8 cellular contexts compared by ENCODE assay signal in genomic region chr2:210577263-210578071, GRCh38. TPM values are rescaled to one million over a fixed set of nuclear protein-coding genes. Genes with fewer than 3 reads are reported as not detected.
DNase-seq lines count a peak whose midpoint lies in the region; ATAC-seq, FAIRE-seq and TF ChIP-seq lines count a peak whose summit lies in the region.

No MANE protein-coding gene starts in this region.

- no peaks in the 10 kb centered on the region for H3K36me3 ChIP-seq in H1 (ENCODE audit: control insufficient read depth in 2 of 4, insufficient read depth in 4 of 4, low read length in 3 of 4)
- no peaks in the 10 kb centered on the region for H3K36me3 ChIP-seq in neural cell (ENCODE audit: insufficient read depth, low read length)

- H2BK20ac ChIP-seq in H1 (ENCODE audit: low read length), result no peak overlapping the region

- H3K9me3 ChIP-seq in H1 (ENCODE audit: insufficient read depth in 2 of 2, low read depth in 1 of 2, low read length in 1 of 2) (no peaks in the 10 kb centered on the region), neural cell (ENCODE audit: low read length) (no peaks in the 10 kb centered on the region)

- H4K5ac ChIP-seq in H1 (ENCODE audit: insufficient read length, low read depth, low read length), result no peak overlapping the region

- no peaks in the 10 kb centered on the region for H3K4me1 Mint-ChIP-seq in activated T-cell treated with anti-CD3 and anti-CD28 coated beads, Interleukin-2, amount 50 U/mL, for 72 hours (ENCODE audit: low read depth)

- H4K8ac ChIP-seq in H1 (ENCODE audit: extremely low read depth, insufficient read depth, low read length), result no peak overlapping the region

- no peaks in the 10 kb centered on the region for H3K23me2 ChIP-seq in H1 (ENCODE audit: low read depth, low read length)

- H3K18ac ChIP-seq in H1 (ENCODE audit: extremely low read depth, low read length), result no peak overlapping the region; the same call in 1 of the 2 replicates

- POLR2A ChIA-PET in H1 (lab: Charles Lee; ENCODE audit: partially characterized antibody), result no interaction called here

- H3K4me3 ChIP-seq in H1 (ENCODE audit: extremely low read depth in 1 of 4, insufficient read depth in 2 of 4, low read depth in 3 of 4, low read length in 4 of 4), result no peak overlapping the region
- H3K4me3 ChIP-seq in neural cell (ENCODE audit: low read length), result no peak overlapping the region

- no peak for TF ChIP-seq POLR2A in H1 (IDR thresholded peaks at IDR 0.05; ENCODE audit: control extremely low read depth in 1 of 2, low read depth in 2 of 2, low read length in 2 of 2)

- H4K20me1 ChIP-seq in H1 (replicated peaks in 1 of 2; ENCODE audit: control insufficient read depth in 1 of 2, insufficient read depth in 2 of 2, low read length in 2 of 2), result no peaks in the 10 kb centered on the region
- H4K20me1 ChIP-seq in neural cell (ENCODE audit: insufficient read depth), result no peaks in the 10 kb centered on the region

- H3K79me2 ChIP-seq in H1 (ENCODE audit: control insufficient read depth in 1 of 2, insufficient read depth in 2 of 2, low read length in 2 of 2), result no peaks in the 10 kb centered on the region
- no peaks in the 10 kb centered on the region for H3K79me2 ChIP-seq in neural cell (replicated peaks; ENCODE audit: insufficient read depth, low read length)

- H3K27me3 ChIP-seq in H1 (replicated peaks in 1 of 4; ENCODE audit: control insufficient read depth in 3 of 4, extremely low read depth in 1 of 4, insufficient read depth in 3 of 4, low read length in 3 of 4) (no peaks in the 10 kb centered on the region), neural cell (ENCODE audit: insufficient read depth, low read depth, low read length) (no peaks in the 10 kb centered on the region)

- H3K4ac ChIP-seq in H1 (replicated peaks; ENCODE audit: insufficient read length, low read depth, low read length), result no peak overlapping the region

- DNase-seq in activated T-cell treated with anti-CD3 and anti-CD28 coated beads, Interleukin-2, amount 50 U/mL, for 72 hours, result peak in 1 of 2 donors; percentile 3
- no peak for DNase-seq in activated T-cell treated with anti-CD3 and anti-CD28 coated beads, Interleukin-2, amount 50 U/mL, for 48 hours
- peak; percentile 83 for DNase-seq in OCI-M1 (lab: John Stamatoyannopoulos, UW)
- DNase-seq in H1 (ENCODE audit: low read depth in 1 of 2, low spot score in 2 of 2), result no peak
- no peak for DNase-seq in NK-92 treated with Interleukin-12 subunit alpha and Interleukin-12 subunit beta, amount 100 ng/mL, for 24 hours (lab: John Stamatoyannopoulos, UW)

- H2BK15ac ChIP-seq in H1 (ENCODE audit: low read length), result no peak overlapping the region

- CTCF ChIA-PET in H1 (lab: Charles Lee; ENCODE audit: partially characterized antibody), result interaction anchor here (0.6 to 1.9 kb wide), 5 partner anchors 14 to 105 kb away, joined by 3 to 8 read pairs (median 3); no protein-coding TSS in a partner anchor

- no peak overlapping the region for H4K91ac ChIP-seq in H1 (replicated peaks; ENCODE audit: insufficient read length, low read length)

- no peak overlapping the region for H2BK5ac ChIP-seq in H1 (ENCODE audit: low read depth, low read length)

- H3K4me2 ChIP-seq in H1 (ENCODE audit: insufficient read depth in 1 of 2, low read depth in 2 of 2, low read length in 2 of 2), result no peak overlapping the region
- no peak overlapping the region for H3K4me2 ChIP-seq in neural cell (ENCODE audit: low read length)

- H3K9ac ChIP-seq in H1 (replicated peaks in 1 of 4; ENCODE audit: extremely low read depth in 1 of 4, low read depth in 3 of 4, low read length in 3 of 4), result no peak overlapping the region
- H3K9ac ChIP-seq in neural cell (ENCODE audit: low read length), result no peak overlapping the region

- no peak overlapping the region for H3K14ac ChIP-seq in H1 (ENCODE audit: insufficient read length)

- H3K9me3 Mint-ChIP-seq in activated T-cell treated with anti-CD3 and anti-CD28 coated beads, Interleukin-2, amount 50 U/mL, for 72 hours, result no peaks in the 10 kb centered on the region

- no peak overlapping the region for H3K56ac ChIP-seq in H1 (replicated peaks; ENCODE audit: insufficient read length, low read depth, low read length)

- FAIRE-seq in H1 (lab: Jason Lieb, UNC), result peak; percentile 87

- H3K27me3 Mint-ChIP-seq in activated T-cell treated with anti-CD3 and anti-CD28 coated beads, Interleukin-2, amount 50 U/mL, for 72 hours (ENCODE audit: low read depth), result no peaks in the 10 kb centered on the region

- TF ChIP-seq EP300 in H1 (IDR thresholded peaks at IDR 0.05; ENCODE audit: borderline replicate concordance in 1 of 2, low read depth in 2 of 2, low read length in 2 of 2), result no peak
- TF ChIP-seq EP300 in neural cell (conservative IDR thresholded peaks at IDR 0.05; ENCODE audit: poor library complexity, severe bottlenecking), result no peak

- no peak overlapping the region for H2AK5ac ChIP-seq in H1 (ENCODE audit: low read depth, low read length)

- no peak overlapping the region for H2BK12ac ChIP-seq in H1 (ENCODE audit: low read depth, low read length)

- no peaks in the 10 kb centered on the region for H3K9me2 ChIP-seq in neural cell (ENCODE audit: insufficient read depth, low read length)

- 67% methylated on average over 2 of the region's 2 CpGs; no CpG with 5 or more reads in 1 of the 2 experiments for WGBS in H1 (ENCODE audit: extremely low coverage in 1 of 2, insufficient coverage in 1 of 2, insufficient read length in 1 of 2, insufficient replicate concordance in 2 of 2, low coverage in 1 of 2, low lambda C conversion rate in 2 of 2, missing lambda C conversion rate in 1 of 2), 2 experiments

- peak overlapping the region; percentile 52; the same call in 1 of the 2 replicates for H3K27ac ChIP-seq in H1 (ENCODE audit: low read depth, low read length)
- H3K27ac ChIP-seq in neural cell (ENCODE audit: low read length), result no peak overlapping the region

- no peaks in the 10 kb centered on the region for H3K4me1 ChIP-seq in H1 (replicated peaks in 1 of 4; ENCODE audit: control insufficient read depth in 3 of 4, insufficient read depth in 4 of 4, low read length in 3 of 4)

- H2AFZ ChIP-seq in H1 (ENCODE audit: low read length), result peak overlapping the region; percentile 100
- no peak overlapping the region for H2AFZ ChIP-seq in neural cell (ENCODE audit: low read depth, low read length)

- no peak overlapping the region for H3K27ac Mint-ChIP-seq in activated T-cell treated with anti-CD3 and anti-CD28 coated beads, Interleukin-2, amount 50 U/mL, for 72 hours

- H3F3A ChIP-seq in neural cell (ENCODE audit: insufficient read depth, low read length, poor library complexity, severe bottlenecking), result no peaks in the 10 kb centered on the region

- H2BK120ac ChIP-seq in H1 (replicated peaks; ENCODE audit: low read depth, low read length), result no peak overlapping the region

- no peak overlapping the region for H3K4me3 Mint-ChIP-seq in activated T-cell treated with anti-CD3 and anti-CD28 coated beads, Interleukin-2, amount 50 U/mL, for 72 hours

- TF ChIP-seq CTCF in H1 (IDR thresholded peaks at IDR 0.05; ENCODE audit: control extremely low read depth in 1 of 3, insufficient read depth in 1 of 3, low read depth in 1 of 3, low read length in 3 of 3), result peak in 2 of 3 experiments; percentile 43 to 77; a peak in 2 of 4 replicates
- peak; percentile 75 for TF ChIP-seq CTCF in neural cell (IDR thresholded peaks at IDR 0.05; ENCODE audit: poor library complexity, severe bottlenecking)

- no peaks in the 10 kb centered on the region for H3K79me1 ChIP-seq in H1 (ENCODE audit: low read depth, low read length)

- ATAC-seq in activated T-cell treated with anti-CD3 and anti-CD28 coated beads, Interleukin-2, amount 50 U/mL, for 72 hours (replicated peaks in 1 of 2), result peak; percentile 55 to 60
- ATAC-seq in GM21528 (IDR thresholded peaks at IDR 0.05; ENCODE audit: low FRiP score, unreplicated experiment) (peak; percentile 92), HG03575 (IDR thresholded peaks at IDR 0.05; ENCODE audit: extremely low read depth, insufficient number of reproducible peaks, low FRiP score, unreplicated experiment) (peak; percentile 90)

- no peaks in the 10 kb centered on the region for H3K36me3 Mint-ChIP-seq in activated T-cell treated with anti-CD3 and anti-CD28 coated beads, Interleukin-2, amount 50 U/mL, for 72 hours (ENCODE audit: insufficient read depth in 2 of 2)

- TF ChIP-seq RAD21 in H1 (IDR thresholded peaks at IDR 0.05 in 1 of 2, conservative IDR thresholded peaks at IDR 0.05 in 1 of 2; ENCODE audit: low read depth in 2 of 2, low read length in 2 of 2) (peak; percentile 64 to 65), neural cell (conservative IDR thresholded peaks at IDR 0.05) (peak; percentile 65)

- no peak overlapping the region for H3K23ac ChIP-seq in H1 (ENCODE audit: insufficient read length)

TF ChIP-seq in H1, 55 proteins besides CTCF, POLR2A, EP300 and RAD21 (continues in another document):
- no peak for TF ChIP-seq CBX5 (IDR thresholded peaks at IDR 0.05; ENCODE audit: low read depth, low read length)
- peak; percentile 67 for TF ChIP-seq MAFK (IDR thresholded peaks at IDR 0.05; ENCODE audit: low read depth, low read length)
- no peak for TF ChIP-seq ATF3 (IDR thresholded peaks at IDR 0.05; ENCODE audit: insufficient read depth, low read depth, low read length)

TF ChIP-seq in neural cell, 6 proteins besides CTCF, POLR2A, EP300 and RAD21:
- TF ChIP-seq SMC3 (conservative IDR thresholded peaks at IDR 0.05; ENCODE audit: poor library complexity) (peak; percentile 56), MXI1 (conservative IDR thresholded peaks at IDR 0.05; ENCODE audit: poor library complexity, severe bottlenecking) (no peak)

RNA-seq across cellular contexts. Expression of gene CPS1, which starts 21.1 kb away (rescaled TPM):
- total RNA-seq in activated T-cell treated with anti-CD3 and anti-CD28 coated beads, Interleukin-2, amount 50 U/mL, for 72 hours, result 1 to 10 TPM; 3.3 to 4.1 TPM
- total RNA-seq in H1 (2021; fragmentation: NEBNext Ultra II Directional; extraction: Animal tissue kit (Norgen Biotek cat#: 25700)), result 15.7 and 16.4 TPM in 2 replicates
- polyA plus RNA-seq in H1 (2011; rRNA removed), result 6.6 and 7.9 TPM in 2 replicates
- polyA plus RNA-seq in H1 (2011; cell fraction: cytosol; rRNA removed), result 11.3 TPM
- 13.8 TPM for polyA plus RNA-seq in H1 (2011; cell fraction: nucleus; rRNA removed)
- polyA plus RNA-seq in H1 (2012, experiment 1 of 2), result 5.8 to 9.7 TPM (median 8.2 TPM) in 4 replicates
- 1.1 TPM for polyA plus RNA-seq in H1 (2012, experiment 2 of 2)
- 16.4 TPM for polyA plus RNA-seq in H1 (2013, experiment 1 of 2)
- 16.3 TPM for polyA plus RNA-seq in H1 (2013, experiment 2 of 2)
- polyA minus RNA-seq in H1 (2011; rRNA and poly(A)+ RNA removed), result 37.4 and 44.8 TPM in 2 replicates
- polyA minus RNA-seq in H1 (2011; cell fraction: cytosol; rRNA and poly(A)+ RNA removed), result 25.8 TPM
- 60.3 TPM for polyA minus RNA-seq in H1 (2011; cell fraction: nucleus; rRNA and poly(A)+ RNA removed)
- polyA plus RNA-seq in neural cell, result 0.25 and 0.58 TPM in 2 replicates
- 0.35 and 1.5 TPM in 2 replicates for polyA minus RNA-seq in neural cell
